ENCODE assay signal across 10 cellular contexts in the genomic region with DNA sequence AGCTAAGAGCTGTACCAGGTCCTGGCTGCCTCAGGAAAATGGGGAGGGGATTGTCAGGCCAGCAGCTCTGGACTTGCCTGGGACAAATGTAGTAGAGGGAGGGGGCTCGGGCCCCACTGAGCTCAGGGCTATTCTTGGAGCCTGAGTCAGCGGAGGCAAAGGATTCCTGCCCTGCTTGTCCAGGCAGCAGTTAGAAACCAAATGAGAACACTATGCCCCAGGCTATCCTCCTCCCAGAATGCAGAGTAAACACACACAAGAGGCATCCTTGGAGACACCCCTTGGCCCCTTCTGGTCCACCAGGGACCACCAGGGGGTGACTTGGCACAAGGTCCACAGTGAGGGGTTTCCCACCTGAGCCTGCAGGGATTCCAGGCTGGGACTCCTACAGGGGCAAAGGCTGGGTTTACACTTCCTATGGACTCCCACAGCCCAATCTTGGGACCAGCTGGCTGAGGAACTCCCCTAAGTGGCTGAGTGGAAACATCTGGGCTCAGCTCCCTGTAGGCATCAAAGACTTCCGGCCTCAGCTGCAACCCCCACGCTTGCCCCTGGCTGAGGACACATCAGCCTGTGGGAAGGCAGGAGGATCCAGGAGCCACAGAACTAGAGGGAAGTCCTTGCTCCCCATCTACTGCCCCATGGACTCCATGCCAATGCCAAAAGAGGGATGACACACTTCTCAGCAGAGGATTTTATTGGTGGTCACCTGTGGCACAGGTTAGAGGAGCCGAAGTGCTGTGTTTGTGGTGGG. TPM values are rescaled to one million over a fixed set of nuclear protein-coding genes. Genes with fewer than 3 reads are reported as not detected.
A peak's percentile ranks its signal among the peaks of the same experiment; 100 is the strongest.
DNase-seq lines count a peak whose midpoint lies in the region; TF ChIP-seq lines count a peak whose summit lies in the region.
"Had no signal": no experiment of that assay in that cellular context is flagged by ENCODE, and none has a peak within 500 bp of the region (broad histone marks: within the 10 kb centered on the region; RNA-seq: fewer than 3 reads in every experiment).

No MANE protein-coding gene starts in this region.

- H3K4me2 ChIP-seq in mammary epithelial cell (ENCODE audit: insufficient read depth, low read depth, low read length): peak overlapping the region; percentile 35
- no peak overlapping the region for H3K4me2 ChIP-seq in MM.1S (ENCODE audit: low read depth, low read length)
- H3K4me2 ChIP-seq: KMS-11 had no signal

- no peak overlapping the region for H3K9ac ChIP-seq in HUES48 (ENCODE audit: low read depth, low read length)
- H3K9ac ChIP-seq in mammary epithelial cell (ENCODE audit: insufficient read depth, low read length): peak overlapping the region; percentile 72
- H3K9ac ChIP-seq in MM.1S (ENCODE audit: low read length): no peak overlapping the region
- H3K9ac ChIP-seq: KMS-11 had no signal

- peaks cover 57% of the 10 kb centered on the region for H3K36me3 ChIP-seq in HUES48 (ENCODE audit: control insufficient read depth, insufficient read depth, low read length)
- H3K36me3 ChIP-seq in mammary epithelial cell (ENCODE audit: insufficient read depth, low read length): peaks cover 32% of the 10 kb centered on the region
- H3K36me3 ChIP-seq in kidney epithelial cell (ENCODE audit: control insufficient read depth, insufficient read depth, low read length): peaks cover 8% of the 10 kb centered on the region
- H3K36me3 ChIP-seq in thymus (ENCODE audit: control insufficient read depth, insufficient read depth): peaks cover 53% of the 10 kb centered on the region
- H3K36me3 ChIP-seq in MM.1S (replicated peaks; ENCODE audit: insufficient read depth, low read length): no peaks in the 10 kb centered on the region

- TF ChIP-seq CTCF in mammary epithelial cell (conservative IDR thresholded peaks at IDR 0.05 in 1 of 2, IDR thresholded peaks at IDR 0.05 in 1 of 2; ENCODE audit: extremely low read depth in 1 of 2, insufficient read depth in 1 of 2, low read depth in 1 of 2, low read length in 2 of 2): no peak
- peak; percentile 16 for TF ChIP-seq CTCF in kidney epithelial cell (IDR thresholded peaks at IDR 0.05; ENCODE audit: insufficient read depth, low read length, poor library complexity, severe bottlenecking)
- no peak for TF ChIP-seq CTCF in MM.1S (IDR thresholded peaks at IDR 0.05; ENCODE audit: low read length)
- no peak for TF ChIP-seq CTCF in GM20000 (IDR thresholded peaks at IDR 0.05; ENCODE audit: extremely low read depth, missing control alignments)

- no peaks in the 10 kb centered on the region for H3K9me3 ChIP-seq in HUES48 (ENCODE audit: control insufficient read depth, insufficient read depth, low read length)
- H3K9me3 ChIP-seq in mammary epithelial cell (replicated peaks; ENCODE audit: insufficient read depth, low read length): no peaks in the 10 kb centered on the region
- H3K9me3 ChIP-seq in thymus (ENCODE audit: control insufficient read depth): no peaks in the 10 kb centered on the region
- no peaks in the 10 kb centered on the region for H3K9me3 ChIP-seq in MM.1S (replicated peaks; ENCODE audit: insufficient read depth, low read length)

- CTCF ChIA-PET in mammary epithelial cell (lab: Charles Lee; ENCODE audit: low non-redundant PET): interaction anchor here (0.6 to 0.7 kb wide), 2 partner anchors 291 to 390 kb away, joined by 4 to 5 read pairs; no protein-coding TSS in a partner anchor

- dilution Hi-C loops in mammary epithelial cell (cut with HindIII; ENCODE audit: low sequenced_read_pairs): loop anchor here (5.0 to 10.0 kb wide), 2 partner anchors 41 to 56 kb away; partner anchors contain the start of gene PFKFB4

- H3K4me1 ChIP-seq in HUES48 (ENCODE audit: control insufficient read depth, insufficient read depth, low read length): peaks cover 16% of the 10 kb centered on the region
- peaks cover 63% of the 10 kb centered on the region for H3K4me1 ChIP-seq in mammary epithelial cell (ENCODE audit: insufficient read depth, low read length)
- H3K4me1 ChIP-seq in thymus (ENCODE audit: control insufficient read depth, insufficient read depth, low read length): no peaks in the 10 kb centered on the region
- H3K4me1 ChIP-seq in MM.1S (ENCODE audit: low read length): no peaks in the 10 kb centered on the region

- intact Hi-C loops in mammary epithelial cell (cut with micrococcal nuclease): loop anchor here (1.0 to 2.0 kb wide), 6 partner anchors 11 to 134 kb away; partner anchors contain the start of genes SLC26A6 and UQCRC1

- H2AFZ ChIP-seq in mammary epithelial cell (ENCODE audit: low read depth, low read length) (no peak overlapping the region), MM.1S (ENCODE audit: low read length) (no peak overlapping the region)

- peaks cover 8% of the 10 kb centered on the region; the same call in 1 of the 2 replicates for H3K27me3 ChIP-seq in HUES48 (ENCODE audit: control insufficient read depth, insufficient read depth, low read length)
- no peaks in the 10 kb centered on the region for H3K27me3 ChIP-seq in mammary epithelial cell (ENCODE audit: insufficient read depth, low read length)
- H3K27me3 ChIP-seq in kidney epithelial cell (ENCODE audit: control insufficient read depth, insufficient read depth, low read length): no peaks in the 10 kb centered on the region
- H3K27me3 ChIP-seq in thymus (ENCODE audit: control insufficient read depth, insufficient read depth): peaks cover 16% of the 10 kb centered on the region
- peaks cover 13% of the 10 kb centered on the region for H3K27me3 ChIP-seq in MM.1S (replicated peaks; ENCODE audit: insufficient read depth, low read length)

- H3K4me3 ChIP-seq in HUES48 (ENCODE audit: low read depth, low read length): no peak overlapping the region
- no peak overlapping the region for H3K4me3 ChIP-seq in mammary epithelial cell (replicated peaks in 1 of 3; ENCODE audit: insufficient read depth in 1 of 3, low read depth in 2 of 3, low read length in 3 of 3)
- H3K4me3 ChIP-seq in kidney epithelial cell (ENCODE audit: low read depth, low read length): no peak overlapping the region
- no peak overlapping the region for H3K4me3 ChIP-seq in thymus (ENCODE audit: low read length)
- no peak overlapping the region for H3K4me3 ChIP-seq in MM.1S (ENCODE audit: low read length)

- in situ Hi-C loops in mammary epithelial cell (cut with MboI; ENCODE audit: low sequenced_read_pairs in 2 of 2): no loop called here

- 0% methylated on average over 1 of the region's 5 CpGs for WGBS in mammary epithelial cell (ENCODE audit: low coverage, missing lambda C conversion rate)
- WGBS in thymus: 84% methylated on average over 5 of the region's 5 CpGs

- DNase-seq in mammary epithelial cell (peak; percentile 96), kidney epithelial cell (ENCODE audit: low read depth) (peak; percentile 76), MV-4-11 (lab: John Stamatoyannopoulos, UW) (no peak), MM.1S (no peak), GM20000 (ENCODE audit: low spot score) (no peak), hippocampal formation (lab: John Stamatoyannopoulos, UW) (no peak)
- DNase-seq: activated CD4-positive, CD25-positive, alpha-beta regulatory T cell treated with anti-CD3 and anti-CD28 coated beads, Interleukin-2, amount 50 U/mL, for 72 hours had no signal

- peaks cover 25% of the 10 kb centered on the region for H3K79me2 ChIP-seq in mammary epithelial cell (ENCODE audit: insufficient read depth, low read length)
- H3K79me2 ChIP-seq in MM.1S (ENCODE audit: low read length): no peaks in the 10 kb centered on the region

- H4K20me1 ChIP-seq in mammary epithelial cell (ENCODE audit: insufficient read depth, low read length) (no peaks in the 10 kb centered on the region), MM.1S (ENCODE audit: insufficient read depth, low read length) (no peaks in the 10 kb centered on the region)

- no peaks in the 10 kb centered on the region for H3K9me2 ChIP-seq in MM.1S (replicated peaks; ENCODE audit: insufficient read depth, low read length)

- H3K27ac ChIP-seq in HUES48 (ENCODE audit: low read depth, low read length): peak overlapping the region; percentile 34
- H3K27ac ChIP-seq in mammary epithelial cell (ENCODE audit: insufficient read depth, low read depth, low read length): peak overlapping the region; percentile 97
- H3K27ac ChIP-seq in thymus (ENCODE audit: low read depth): peak overlapping the region; percentile 74
- no peak overlapping the region for H3K27ac ChIP-seq in MM.1S (ENCODE audit: low read length)
- H3K27ac ChIP-seq: KMS-11 had no signal

- no peaks in the 10 kb centered on the region for H3F3A ChIP-seq in MM.1S (ENCODE audit: insufficient read depth, low read length)

- BruUV-seq in mammary epithelial cell (replicated peaks; lab: Mats Ljungman, UMichigan): no TSS peak

RNA-seq across cellular contexts. Expression of gene COL7A1, which starts 3.4 kb away (rescaled TPM):
- total RNA-seq in mammary epithelial cell (100 to 1,000 TPM; 130 to 425 TPM), kidney epithelial cell (337 and 348 TPM in 2 replicates)
- polyA plus RNA-seq in mammary epithelial cell (106 TPM), thymus (273 TPM)
- 239 TPM for polyA minus RNA-seq in mammary epithelial cell

RNA-seq across cellular contexts. Expression of gene UQCRC1, which starts 10.9 kb away (rescaled TPM):
- total RNA-seq in mammary epithelial cell: 100 to 1,000 TPM; 321 to 490 TPM
- 654 TPM for polyA plus RNA-seq in mammary epithelial cell
- polyA minus RNA-seq in mammary epithelial cell: 928 TPM
- 413 and 435 TPM in 2 replicates for total RNA-seq in kidney epithelial cell
- 108 TPM for polyA plus RNA-seq in thymus

RNA-seq across cellular contexts. Expression of gene TMEM89, which starts 23.1 kb away (rescaled TPM):
- total RNA-seq in mammary epithelial cell: under 1 TPM in 1 of 2 donors, not detected in 1; 0.82 TPM
- polyA plus RNA-seq in mammary epithelial cell: not detected
- not detected for polyA minus RNA-seq in mammary epithelial cell
- total RNA-seq in kidney epithelial cell: not detected in 2 replicates
- polyA plus RNA-seq in thymus: 0.23 TPM

RNA-seq across cellular contexts. Expression of gene UCN2, which starts 34.9 kb away (rescaled TPM):
- 10 to 100 TPM in 1 of 2 donors, 1 to 10 TPM in 1; 6.8 to 28.3 TPM for total RNA-seq in mammary epithelial cell
- 9.9 TPM for polyA plus RNA-seq in mammary epithelial cell
- polyA minus RNA-seq in mammary epithelial cell: 8.2 TPM
- 26.1 and 39.1 TPM in 2 replicates for total RNA-seq in kidney epithelial cell
- 4.7 TPM for polyA plus RNA-seq in thymus

RNA-seq across cellular contexts. Expression of gene SLC26A6, which starts 36.8 kb away (rescaled TPM):
- 10 to 100 TPM; 29.5 to 47.7 TPM for total RNA-seq in mammary epithelial cell
- 38.9 TPM for polyA plus RNA-seq in mammary epithelial cell
- polyA minus RNA-seq in mammary epithelial cell: 44.6 TPM
- total RNA-seq in kidney epithelial cell: 32.8 and 54.2 TPM in 2 replicates
- 24.7 TPM for polyA plus RNA-seq in thymus

Comparison
In these comparisons a context has a peak if more than half of its experiments do, and no peak if none do; other contexts are left out.
1. DNase-seq: peak in mammary epithelial cell (single experiment) and kidney epithelial cell (single experiment); none in MV-4-11 (single experiment), MM.1S (single experiment), GM20000 (single experiment) and hippocampal formation (0 of 2).